31 cellular contexts compared by ENCODE assay signal in genomic region chr12:131461096-131461495, GRCh38.
"Had no signal": no experiment of that assay in that cellular context is flagged by ENCODE, and none has a peak within 500 bp of the region (broad histone marks: within the 10 kb centered on the region; RNA-seq: fewer than 3 reads in every experiment).

No MANE protein-coding gene starts in this region.

- H3K9ac ChIP-seq: KMS-11 had no signal

- H3K4me3 ChIP-seq: Peyer's patch had no signal

- H3K36me3 ChIP-seq: brain microvascular endothelial cell, Peyer's patch, WERI-Rb-1 had no signal

- H3K27ac ChIP-seq: brain microvascular endothelial cell, KMS-11, Peyer's patch, WERI-Rb-1 had no signal

- H3K4me2 ChIP-seq: KMS-11 had no signal

- H3K4me1 ChIP-seq: Peyer's patch had no signal

- H3K27me3 ChIP-seq: brain microvascular endothelial cell, Peyer's patch had no signal

- H3K9me3 ChIP-seq: Peyer's patch had no signal

- DNase-seq: activated CD4-positive, alpha-beta T cell treated with anti-CD3 and anti-CD28 coated beads, Interleukin-2, amount 10 ng/mL, durations not matched to agents 24 days and 14 days; activated CD4-positive, alpha-beta T cell treated with anti-CD3 and anti-CD28 coated beads, Interleukin-2, amount 50 U/mL, for 4 hours; activated CD8-positive, alpha-beta T cell treated with anti-CD3 and anti-CD28 coated beads for 36 hours; activated effector memory CD4-positive, alpha-beta T cell treated with anti-CD3 and anti-CD28 coated beads, Interleukin-2, amount 50 U/mL, for 16 hours; activated naive CD4-positive, alpha-beta T cell; activated naive CD4-positive, alpha-beta T cell treated with anti-CD3 and anti-CD28 coated beads, Interleukin-2, amount 50 U/mL, for 16 hours; activated naive CD8-positive, alpha-beta T cell treated with anti-CD3 and anti-CD28 coated beads for 36 hours; activated T-cell treated with anti-CD3 and anti-CD28 coated beads, Interleukin-2, amount 50 U/mL, for 1 hour; activated T-cell treated with anti-CD3 and anti-CD28 coated beads, Interleukin-2, amount 50 U/mL, for 72 hours; amniotic stem cell; aorta; brain microvascular endothelial cell; central memory CD4-positive, alpha-beta T cell; MM.1S; MV-4-11; NCI-H1092; NCI-H1436 treated with DMSO at 0.1 percent for 48 hours; NCI-H1694 treated with DMSO at 0.1 percent for 48 hours; NCI-H2029; NCI-H345; NCI-H524 treated with DMSO at 0.1 percent for 48 hours; NK-92 treated with Interleukin-12 subunit alpha and Interleukin-12 subunit beta, amount 100 ng/mL, for 24 hours; Peyer's patch; RPMI8226; SIG-M5; SW 1271; T-helper 1 cell; T-helper 2 cell; T-helper 9 cell; WERI-Rb-1 had no signal
